8 cellular contexts compared by ENCODE assay signal in the genomic region with DNA sequence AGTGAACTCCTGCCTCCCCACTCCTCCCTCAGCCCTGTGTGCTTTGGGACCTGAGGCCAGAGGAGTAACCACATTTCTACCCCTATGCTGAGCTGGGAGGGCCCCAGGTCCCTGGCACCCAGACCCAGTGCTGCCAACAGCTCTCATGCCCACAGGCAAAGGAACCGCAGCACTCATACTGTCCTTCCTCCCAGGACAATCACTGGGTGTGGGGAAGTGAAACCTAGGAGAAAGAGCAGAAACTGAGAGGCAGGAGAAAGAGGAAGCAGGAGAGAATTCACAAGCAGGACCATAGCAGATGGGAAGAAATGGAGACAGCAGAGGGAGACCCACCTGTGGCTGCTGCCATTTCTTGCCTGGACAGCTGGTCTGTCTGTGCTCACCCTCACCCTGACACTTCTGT. TPM values are rescaled to one million over a fixed set of nuclear protein-coding genes. Genes with fewer than 3 reads are reported as not detected.
DNase-seq lines count a peak whose midpoint lies in the region; ATAC-seq and TF ChIP-seq lines count a peak whose summit lies in the region.

No MANE protein-coding gene starts in this region.

- H3K36me3 ChIP-seq in Loucy (ENCODE audit: insufficient read depth, low read length) (peaks cover 47% of the 10 kb centered on the region; the same call in 1 of the 2 replicates), adrenal gland (replicated peaks in 1 of 2) (peaks cover 0 to 28% of the 10 kb centered on the region in 2 donors), muscle layer of duodenum (ENCODE audit: control insufficient read depth in 1 of 2, insufficient read depth in 2 of 2, low read length in 2 of 2) (peaks cover 7 to 47% of the 10 kb centered on the region in 2 donors)

- H3K4me1 ChIP-seq in Loucy (ENCODE audit: insufficient read depth, low read length, poor library complexity, severe bottlenecking) (peaks cover 35% of the 10 kb centered on the region), adrenal gland (replicated peaks in 1 of 2) (peaks cover 20 to 39% of the 10 kb centered on the region in 2 donors), muscle layer of duodenum (ENCODE audit: control insufficient read depth in 1 of 2, insufficient read depth in 2 of 2, low read length in 2 of 2) (peaks cover 20 to 37% of the 10 kb centered on the region in 2 donors)

- no peak overlapping the region for H2AFZ ChIP-seq in Loucy (ENCODE audit: low read length)

- H3K9ac ChIP-seq in Loucy (ENCODE audit: low read depth, low read length, poor library complexity, severe bottlenecking) = peak overlapping the region; percentile 72

- H3K4me3 ChIP-seq in Loucy (ENCODE audit: low read length, poor library complexity, severe bottlenecking) (peak overlapping the region; percentile 72), adrenal gland (no peak overlapping the region), muscle layer of duodenum (ENCODE audit: low read depth in 1 of 2, low read length in 2 of 2) (no peak overlapping the region)

- H3K4me1 Mint-ChIP-seq in CD4-positive, alpha-beta T cell (ENCODE audit: low read depth) = peaks cover 76% of the 10 kb centered on the region

- H3K36me3 Mint-ChIP-seq in CD4-positive, alpha-beta T cell (ENCODE audit: low read depth) = peaks cover 75% of the 10 kb centered on the region

- no peaks in the 10 kb centered on the region for H3K9me3 ChIP-seq in CD4-positive, alpha-beta T cell (ENCODE audit: control insufficient read depth, low read length)
- H3K9me3 ChIP-seq in Loucy (ENCODE audit: insufficient read depth, low read depth, low read length) (no peaks in the 10 kb centered on the region), adrenal gland (replicated peaks in 1 of 3) (no peaks in the 10 kb centered on the region), muscle layer of duodenum (ENCODE audit: control insufficient read depth in 1 of 2, low read length in 2 of 2) (no peaks in the 10 kb centered on the region)

- H4K20me1 ChIP-seq in Loucy (ENCODE audit: insufficient read depth, low read length, poor library complexity, severe bottlenecking) = peaks cover 22% of the 10 kb centered on the region

- peaks cover 33% of the 10 kb centered on the region for H3K79me2 ChIP-seq in Loucy (ENCODE audit: insufficient read depth, low read length)

- no peak for ATAC-seq in CD4-positive, alpha-beta T cell (ENCODE audit: poor library complexity)
- ATAC-seq in GM21526 (IDR thresholded peaks at IDR 0.05; ENCODE audit: low FRiP score, unreplicated experiment) (no peak), GM21528 (IDR thresholded peaks at IDR 0.05; ENCODE audit: low FRiP score, unreplicated experiment) (no peak), GM18519 (IDR thresholded peaks at IDR 0.05; ENCODE audit: low FRiP score, unreplicated experiment) (no peak)

- H3K27ac Mint-ChIP-seq in CD4-positive, alpha-beta T cell = peak overlapping the region; percentile 97

- POLR2A ChIA-PET in CD4-positive, alpha-beta T cell (lab: Charles Lee) = interaction anchor here (1.0 to 5.6 kb wide), 5 partner anchors 15 to 65 kb away, joined by 3 to 106 read pairs (median 19); a partner anchor contains a TSS

- H3K9me3 Mint-ChIP-seq in CD4-positive, alpha-beta T cell = no peaks in the 10 kb centered on the region

- H3K9me2 ChIP-seq in Loucy (replicated peaks; ENCODE audit: low read depth, low read length) = no peaks in the 10 kb centered on the region

- peaks cover 9% of the 10 kb centered on the region for H3F3A ChIP-seq in Loucy (ENCODE audit: low read depth)

- CTCF ChIA-PET in CD4-positive, alpha-beta T cell (lab: Charles Lee) = interaction anchor here (0.7 to 4.2 kb wide), 5 partner anchors 10 to 65 kb away, joined by 3 to 30 read pairs (median 4); a partner anchor contains a TSS

- H3K4me2 ChIP-seq in Loucy (ENCODE audit: low read depth, low read length, poor library complexity, severe bottlenecking) = peak overlapping the region; percentile 99

- H3K27ac ChIP-seq in CD4-positive, alpha-beta T cell (ENCODE audit: low read depth, low read length) = peak overlapping the region; percentile 89
- H3K27ac ChIP-seq in adrenal gland (peak overlapping the region in 4 of 5 donors; percentile 31 to 91 (median 64)), muscle layer of duodenum (ENCODE audit: low read length) (peak overlapping the region; percentile 23)

- H3K27me3 Mint-ChIP-seq in CD4-positive, alpha-beta T cell = no peaks in the 10 kb centered on the region

- no peak for DNase-seq in CD4-positive, alpha-beta T cell
- DNase-seq in adrenal gland (peak in 2 of 7 donors; percentile 45 to 59), NCI-H2227 treated with DMSO at 0.1 percent for 48 hours (lab: John Stamatoyannopoulos, UW) (no peak)

- intact Hi-C loops in CD4-positive, alpha-beta T cell (cut with DNase I, micrococcal nuclease) = loop anchor here (1.0 to 5.0 kb wide), 3 partner anchors 24 to 67 kb away; a partner anchor contains a TSS
- intact Hi-C loops in adrenal gland (cut with DNase I) = no loop called here

- no peak for TF ChIP-seq POLR2A in adrenal gland (IDR thresholded peaks at IDR 0.05)

- H3K4me3 Mint-ChIP-seq in CD4-positive, alpha-beta T cell = peak overlapping the region; percentile 82

- WGBS in adrenal gland, 4 donors = 42 to 73% (median 57%) methylated on average over 1 of the region's 1 CpG

- H3K27me3 ChIP-seq in CD4-positive, alpha-beta T cell (ENCODE audit: control insufficient read depth, insufficient read depth, low read length) = no peaks in the 10 kb centered on the region
- no peaks in the 10 kb centered on the region for H3K27me3 ChIP-seq in Loucy (ENCODE audit: insufficient read depth, low read length, poor library complexity, severe bottlenecking)
- no peaks in the 10 kb centered on the region for H3K27me3 ChIP-seq in adrenal gland
- H3K27me3 ChIP-seq in muscle layer of duodenum (ENCODE audit: low read depth, low read length) = no peaks in the 10 kb centered on the region

- TF ChIP-seq CTCF in CD4-positive, alpha-beta T cell (IDR thresholded peaks at IDR 0.05) = no peak
- TF ChIP-seq CTCF in Loucy (conservative IDR thresholded peaks at IDR 0.05; ENCODE audit: low read length) (no peak), adrenal gland (IDR thresholded peaks at IDR 0.05) (no peak)

RNA-seq across cellular contexts. Expression of a gene that starts 18.8 kb away (rescaled TPM):
- total RNA-seq in CD4-positive, alpha-beta T cell = 10 to 100 TPM; 27.3 to 29.7 TPM
- 10 to 100 TPM in 7 of 8 donors, 1 to 10 TPM in 1; 9.2 to 25.6 (median 19.8) TPM for total RNA-seq in adrenal gland
- 10 to 100 TPM in 1 of 3 donors, 1 to 10 TPM in 2; 9.4 to 17.4 (median 10.0) TPM for polyA plus RNA-seq in adrenal gland

RNA-seq across cellular contexts. Expression of a gene that starts 24.9 kb away (rescaled TPM):
- total RNA-seq in CD4-positive, alpha-beta T cell = 100 to 1,000 TPM; 406 to 416 TPM
- 10 to 100 TPM; 17.4 to 75.9 (median 42.2) TPM for total RNA-seq in adrenal gland
- polyA plus RNA-seq in adrenal gland = 10 to 100 TPM in 2 of 3 donors, 1 to 10 TPM in 1; 8.7 to 37.9 (median 17.1) TPM

RNA-seq across cellular contexts. Expression of a gene that starts 35.1 kb away (rescaled TPM):
- total RNA-seq in CD4-positive, alpha-beta T cell = 10 to 100 TPM; 21.1 to 26.8 TPM
- 10 to 100 TPM in 5 of 8 donors, 1 to 10 TPM in 3; 7.5 to 16.8 (median 12.4) TPM for total RNA-seq in adrenal gland
- 10 to 100 TPM in 1 of 3 donors, 1 to 10 TPM in 2; 2.7 to 14.4 (median 8.9) TPM for polyA plus RNA-seq in adrenal gland

RNA-seq across cellular contexts. Expression of a gene that starts 47.5 kb away (rescaled TPM):
- 1 to 10 TPM; 6.8 to 7.7 TPM for total RNA-seq in CD4-positive, alpha-beta T cell
- total RNA-seq in adrenal gland = 10 to 100 TPM in 2 of 8 donors, 1 to 10 TPM in 6; 2.0 to 13.5 (median 9.6) TPM
- 10 to 100 TPM in 2 of 3 donors, 1 to 10 TPM in 1; 1.9 to 88.6 (median 30.6) TPM for polyA plus RNA-seq in adrenal gland

Comparison
In these comparisons a context has a peak if more than half of its experiments do, and no peak if none do; other contexts are left out.
1. H3K27ac ChIP-seq: peak in every context shown above with its lines; median percentile 89 in CD4-positive, alpha-beta T cell; 64 in adrenal gland; 23 in muscle layer of duodenum.
2. RNA of a gene that starts 24.9 kb away (total RNA-seq): 406 to 416 TPM in CD4-positive, alpha-beta T cell; 17.4 to 75.9 TPM in adrenal gland; every median in the first group is over 4 times any median in the second.
3. intact Hi-C loops: an anchor here in CD4-positive, alpha-beta T cell (1.0 to 5.0 kb wide); none called in adrenal gland.